Comparison of ENCODE assay signal across 8 cellular contexts in genomic region chr12:82686223-82687019, GRCh38. TPM values are rescaled to one million over a fixed set of nuclear protein-coding genes. Genes with fewer than 3 reads are reported as not detected.
DNase-seq lines count a peak whose midpoint lies in the region; ATAC-seq and TF ChIP-seq lines count a peak whose summit lies in the region.

Gene TMTC2 (plus strand): TSS chr12:82686906.

- H3F3A ChIP-seq in smooth muscle cell (ENCODE audit: low read depth): no peaks in the 10 kb centered on the region

- H3K27me3 ChIP-seq in ACC112 (ENCODE audit: insufficient read depth, low read length): peaks cover 17% of the 10 kb centered on the region
- no peaks in the 10 kb centered on the region for H3K27me3 ChIP-seq in smooth muscle cell (ENCODE audit: low read depth)

- H3K4me3 ChIP-seq in ACC112 (ENCODE audit: low read depth, low read length) (peak within 1 kb of the TSS; percentile 84), cardiac fibroblast (replicated peaks in 1 of 2; ENCODE audit: low read depth in 2 of 2, low read length in 2 of 2) (peak within 1 kb of the TSS; percentile 87 to 93), smooth muscle cell (peak within 1 kb of the TSS; percentile 82)

- POLR2A ChIA-PET in WTC11 (lab: Charles Lee): interaction anchor here (0.6 to 1.6 kb wide), 3 partner anchors 9 to 1960 kb away, joined by 3 to 6 read pairs (median 4); no protein-coding TSS in a partner anchor

- no peaks in the 10 kb centered on the region for H3K9me3 Mint-ChIP-seq in WTC11
- H3K9me3 Mint-ChIP-seq in immature natural killer cell: no peaks in the 10 kb centered on the region

- H2AFZ ChIP-seq in ACC112 (ENCODE audit: low read length, unreplicated experiment): peak within 1 kb of the TSS; percentile 96
- peak within 1 kb of the TSS; percentile 88 for H2AFZ ChIP-seq in smooth muscle cell (ENCODE audit: low read depth)

- H3K27ac Mint-ChIP-seq in WTC11: peak within 1 kb of the TSS; percentile 23; the same call in 1 of the 2 replicates
- peak within 1 kb of the TSS; percentile 92 to 97 (median 94) for H3K27ac Mint-ChIP-seq in immature natural killer cell

- H3K4me1 Mint-ChIP-seq in WTC11: peaks cover 27% of the 10 kb centered on the region
- H3K4me1 Mint-ChIP-seq in immature natural killer cell: peaks cover 28 to 29% of the 10 kb centered on the region in 2 donors

- peak; percentile 84 for ATAC-seq in GM18873 (IDR thresholded peaks at IDR 0.05; ENCODE audit: low FRiP score, unreplicated experiment)
- peak; percentile 85 for ATAC-seq in HG03108 (IDR thresholded peaks at IDR 0.05; ENCODE audit: unreplicated experiment)
- peak; percentile 91 for ATAC-seq in WTC11

- H3K27ac ChIP-seq in ACC112 (ENCODE audit: low read depth, low read length) (peak within 1 kb of the TSS; percentile 8; the same call in 1 of the 2 replicates), smooth muscle cell (ENCODE audit: low read depth) (peak within 1 kb of the TSS; percentile 86)

- H3K9me3 ChIP-seq in smooth muscle cell (replicated peaks; ENCODE audit: low read depth): no peaks in the 10 kb centered on the region

- H3K27me3 Mint-ChIP-seq in WTC11 (ENCODE audit: low read depth) (peaks cover 9% of the 10 kb centered on the region), immature natural killer cell (ENCODE audit: low read depth in 3 of 3) (peaks cover 1 to 16% (median 7%) of the 10 kb centered on the region in 3 donors)

- under 1% methylated on average over 26 of the region's 35 CpGs for WGBS in smooth muscle cell (ENCODE audit: low lambda C conversion rate)

- peak; percentile 92 for DNase-seq in NCI-H2171 treated with DMSO at 0.1 percent for 48 hours (lab: John Stamatoyannopoulos, UW)
- DNase-seq in WTC11 (ENCODE audit: low spot score): peak; percentile 89
- DNase-seq in cardiac fibroblast (ENCODE audit: low read depth in 2 of 2): peak; percentile 87 to 93
- peak; percentile 83 to 86 (median 86) for DNase-seq in immature natural killer cell
- peak; percentile 79 for DNase-seq in smooth muscle cell (lab: John Stamatoyannopoulos, UW; ENCODE audit: unreplicated experiment)

- H4K20me1 ChIP-seq in smooth muscle cell (ENCODE audit: low read depth): no peaks in the 10 kb centered on the region

- H3K36me3 ChIP-seq in ACC112 (ENCODE audit: insufficient read depth, low read length) (no peaks in the 10 kb centered on the region), smooth muscle cell (ENCODE audit: low read depth) (no peaks in the 10 kb centered on the region)

- H3K4me1 ChIP-seq in ACC112 (ENCODE audit: control insufficient read depth, insufficient read depth, low read length, unreplicated experiment) (no peaks in the 10 kb centered on the region), smooth muscle cell (ENCODE audit: low read depth) (peaks cover 6% of the 10 kb centered on the region)

- H3K4me3 Mint-ChIP-seq in WTC11 (peak within 1 kb of the TSS; percentile 83), immature natural killer cell (peak within 1 kb of the TSS; percentile 94 to 98 (median 97))

- CTCF ChIA-PET in WTC11 (lab: Charles Lee): interaction anchor here (0.6 to 3.6 kb wide), 54 partner anchors 10 to 1818 kb away, joined by 3 to 27 read pairs (median 4); partner anchors contain the start of genes CCDC59 and METTL25

- H3K36me3 Mint-ChIP-seq in WTC11: no peaks in the 10 kb centered on the region
- H3K36me3 Mint-ChIP-seq in immature natural killer cell: no peaks in the 10 kb centered on the region

- peak within 1 kb of the TSS; percentile 94 for H3K4me2 ChIP-seq in smooth muscle cell

- TF ChIP-seq CTCF in WTC11 (IDR thresholded peaks at IDR 0.05) (no peak), cardiac fibroblast (IDR thresholded peaks at IDR 0.05; ENCODE audit: low read depth, low read length) (no peak), smooth muscle cell (IDR thresholded peaks at IDR 0.05; ENCODE audit: borderline replicate concordance, insufficient read depth, poor library complexity, severe bottlenecking) (no peak)

- H3K79me2 ChIP-seq in ACC112 (ENCODE audit: control insufficient read depth, insufficient read depth, low read length, unreplicated experiment) (no peaks in the 10 kb centered on the region), smooth muscle cell (ENCODE audit: low read depth) (peaks cover 15% of the 10 kb centered on the region)

- peak within 1 kb of the TSS; percentile 75 for H3K9ac ChIP-seq in smooth muscle cell (ENCODE audit: low read depth)

TF ChIP-seq in WTC11, 78 proteins besides CTCF, POLR2A, EP300 and RAD21:
- no peak for TF ChIP-seq GTF2I (CRISPR knock-in tag; conservative IDR thresholded peaks at IDR 0.05)
- 0 out of 2 replicates have a peak, but pooled peaks have one; percentile 65 for TF ChIP-seq ZNF138 (CRISPR knock-in tag; conservative IDR thresholded peaks at IDR 0.05)
- no peak for TF ChIP-seq SMAD3 (CRISPR knock-in tag; IDR thresholded peaks at IDR 0.05; ENCODE audit: borderline replicate concordance)
- peak; percentile 67 for TF ChIP-seq SP1 (CRISPR knock-in tag; conservative IDR thresholded peaks at IDR 0.05)
- TF ChIP-seq E2F1 (CRISPR knock-in tag; IDR thresholded peaks at IDR 0.05): no peak
- TF ChIP-seq JUN (CRISPR knock-in tag; IDR thresholded peaks at IDR 0.05): no peak
- no peak for TF ChIP-seq USF2 (CRISPR knock-in tag; IDR thresholded peaks at IDR 0.05)
- no peak for TF ChIP-seq NFATC4 (CRISPR knock-in tag; IDR thresholded peaks at IDR 0.05)
- no peak for TF ChIP-seq GABPB1 (CRISPR knock-in tag; IDR thresholded peaks at IDR 0.05)
- TF ChIP-seq CBFB (CRISPR knock-in tag; IDR thresholded peaks at IDR 0.05; ENCODE audit: low read depth): no peak
- no peak for TF ChIP-seq ZNF396 (CRISPR knock-in tag; IDR thresholded peaks at IDR 0.05; ENCODE audit: borderline replicate concordance)
- no peak for TF ChIP-seq SMAD4 (CRISPR knock-in tag; IDR thresholded peaks at IDR 0.05)
- TF ChIP-seq ARID4B (CRISPR knock-in tag; IDR thresholded peaks at IDR 0.05; ENCODE audit: borderline replicate concordance): peak; percentile 17; the same call in 1 of the 2 replicates
- no peak for TF ChIP-seq NFYB (CRISPR knock-in tag; conservative IDR thresholded peaks at IDR 0.05; ENCODE audit: low read depth)
- TF ChIP-seq HMGA2 (CRISPR knock-in tag; IDR thresholded peaks at IDR 0.05): no peak

RNA-seq across cellular contexts. Expression of gene TMTC2, which starts in this region (rescaled TPM):
- total RNA-seq in WTC11 (2021): 5.9 to 6.4 TPM (median 6.4 TPM) in 3 replicates
- not detected for polyA plus RNA-seq in immature natural killer cell
- total RNA-seq in smooth muscle cell: 10.6 and 12.6 TPM in 2 replicates
- polyA plus RNA-seq in smooth muscle cell: 0.71 and 1.2 TPM in 2 replicates

Comparison
In these comparisons a context has a peak if more than half of its experiments do, and no peak if none do; other contexts are left out.
1. Peak in every context shown above with its lines: DNase-seq, ATAC-seq, H3K4me3 ChIP-seq and H3K27ac ChIP-seq.
2. Peak in DNase-seq in immature natural killer cell; RNA of the gene not detected or under 1 TPM.